ENCODE assay signal across 1 cellular context in the genomic region with DNA sequence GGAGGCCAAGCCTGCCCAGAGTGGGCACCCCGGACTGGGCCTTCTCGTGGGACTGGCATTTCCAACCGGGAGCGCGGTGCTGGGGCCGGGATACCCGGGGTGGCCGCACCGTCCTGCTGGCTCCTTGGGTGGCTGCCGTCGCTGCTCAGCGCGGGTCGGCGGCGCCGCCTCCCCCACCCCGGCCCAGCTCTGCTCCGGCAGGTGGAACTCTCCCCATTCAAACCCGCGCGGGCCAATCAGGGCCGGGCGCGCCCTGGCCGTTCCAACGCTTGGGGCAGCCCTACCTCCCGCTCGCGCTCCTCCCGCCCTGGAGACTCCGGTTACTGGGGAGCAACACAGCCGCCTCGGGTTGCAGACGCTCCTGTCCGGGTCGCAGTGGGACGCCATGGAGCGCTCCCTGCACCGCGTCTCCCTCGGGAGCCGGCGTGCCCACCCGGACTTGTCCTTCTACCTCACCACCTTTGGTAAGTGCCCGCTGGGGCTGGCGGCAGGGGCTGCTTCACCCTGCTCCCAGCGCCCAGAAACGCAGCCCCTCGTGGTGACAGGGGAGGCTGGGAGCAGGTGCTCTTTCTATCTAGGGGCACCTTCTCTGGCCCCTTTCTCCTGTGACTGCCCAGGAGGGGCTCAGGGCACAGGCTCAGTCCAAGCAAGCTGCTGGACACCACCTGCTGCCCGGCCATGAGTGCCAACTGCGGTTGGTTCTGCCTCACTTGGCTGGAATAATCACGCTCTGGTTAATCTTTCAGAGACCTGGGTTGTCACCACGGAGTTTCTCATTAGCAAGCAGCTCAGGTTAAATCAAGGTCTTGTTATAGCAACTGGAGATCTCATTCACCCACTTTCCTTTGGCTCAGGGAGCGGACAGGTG.
TF ChIP-seq lines count a peak whose summit lies in the region.

A gene (plus strand): TSS at position 310 of the 868 bp plus-strand sequence. CDS start 76 bp downstream, at position 386.

TF ChIP-seq in HepG2, 621 proteins besides CTCF, POLR2A, EP300 and RAD21 (continued from another document and continues in another):
- TF ChIP-seq, protein P1, sequence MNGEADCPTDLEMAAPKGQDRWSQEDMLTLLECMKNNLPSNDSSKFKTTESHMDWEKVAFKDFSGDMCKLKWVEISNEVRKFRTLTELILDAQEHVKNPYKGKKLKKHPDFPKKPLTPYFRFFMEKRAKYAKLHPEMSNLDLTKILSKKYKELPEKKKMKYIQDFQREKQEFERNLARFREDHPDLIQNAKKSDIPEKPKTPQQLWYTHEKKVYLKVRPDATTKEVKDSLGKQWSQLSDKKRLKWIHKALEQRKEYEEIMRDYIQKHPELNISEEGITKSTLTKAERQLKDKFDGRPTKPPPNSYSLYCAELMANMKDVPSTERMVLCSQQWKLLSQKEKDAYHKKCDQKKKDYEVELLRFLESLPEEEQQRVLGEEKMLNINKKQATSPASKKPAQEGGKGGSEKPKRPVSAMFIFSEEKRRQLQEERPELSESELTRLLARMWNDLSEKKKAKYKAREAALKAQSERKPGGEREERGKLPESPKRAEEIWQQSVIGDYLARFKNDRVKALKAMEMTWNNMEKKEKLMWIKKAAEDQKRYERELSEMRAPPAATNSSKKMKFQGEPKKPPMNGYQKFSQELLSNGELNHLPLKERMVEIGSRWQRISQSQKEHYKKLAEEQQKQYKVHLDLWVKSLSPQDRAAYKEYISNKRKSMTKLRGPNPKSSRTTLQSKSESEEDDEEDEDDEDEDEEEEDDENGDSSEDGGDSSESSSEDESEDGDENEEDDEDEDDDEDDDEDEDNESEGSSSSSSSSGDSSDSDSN (CRISPR knock-in tag; IDR thresholded peaks at IDR 0.05) = peak; percentile 81
- no peak for TF ChIP-seq MAFG (CRISPR knock-in tag; IDR thresholded peaks at IDR 0.05)
- TF ChIP-seq HIVEP1 (CRISPR knock-in tag; IDR thresholded peaks at IDR 0.05) = peak; percentile 69; the same call in 1 of the 2 replicates
- peak; percentile 84; the same call in 1 of the 2 replicates for TF ChIP-seq ZNF343 (CRISPR knock-in tag; IDR thresholded peaks at IDR 0.05)
- peak; percentile 29; the same call in 1 of the 2 replicates for TF ChIP-seq HNF4G (IDR thresholded peaks at IDR 0.05; ENCODE audit: borderline replicate concordance, low read depth, low read length)
- TF ChIP-seq HNF4G (CRISPR knock-in tag; IDR thresholded peaks at IDR 0.05; ENCODE audit: borderline replicate concordance, low read depth) = no peak
- TF ChIP-seq SNAI1 (CRISPR knock-in tag; IDR thresholded peaks at IDR 0.05; ENCODE audit: borderline replicate concordance) = peak; percentile 89
- 0 out of 2 replicates have a peak, but pooled peaks have one; percentile 28 for TF ChIP-seq ZFAT (CRISPR knock-in tag; conservative IDR thresholded peaks at IDR 0.05)
- TF ChIP-seq, protein P2, sequence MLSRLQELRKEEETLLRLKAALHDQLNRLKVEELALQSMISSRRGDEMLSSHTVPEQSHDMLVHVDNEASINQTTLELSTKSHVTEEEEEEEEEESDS (CRISPR knock-in tag; IDR thresholded peaks at IDR 0.05; ENCODE audit: borderline replicate concordance) = no peak
- peak; percentile 45; the same call in 1 of the 2 replicates for TF ChIP-seq ZNF788 (CRISPR knock-in tag; IDR thresholded peaks at IDR 0.05; ENCODE audit: borderline replicate concordance)
- peak; percentile 61 for TF ChIP-seq ZNF501 (CRISPR knock-in tag; IDR thresholded peaks at IDR 0.05)
- no peak for TF ChIP-seq MTF1 (CRISPR knock-in tag; IDR thresholded peaks at IDR 0.05)
- no peak for TF ChIP-seq ZNF773 (CRISPR knock-in tag; IDR thresholded peaks at IDR 0.05; ENCODE audit: borderline replicate concordance)
- TF ChIP-seq PHF21A (CRISPR knock-in tag; IDR thresholded peaks at IDR 0.05) = peak; percentile 70; the same call in 1 of the 2 replicates
- TF ChIP-seq HNRNPK (IDR thresholded peaks at IDR 0.05; ENCODE audit: low read depth, low read length, poor library complexity, severe bottlenecking) = peak; percentile 29
- no peak for TF ChIP-seq CREM (IDR thresholded peaks at IDR 0.05)
- no peak for TF ChIP-seq CREM (CRISPR knock-in tag; IDR thresholded peaks at IDR 0.05)
- peak; percentile 82 for TF ChIP-seq NFYC (CRISPR knock-in tag; IDR thresholded peaks at IDR 0.05)
- no peak for TF ChIP-seq TCF7 (IDR thresholded peaks at IDR 0.05; ENCODE audit: low read depth)
- TF ChIP-seq KDM3A (CRISPR knock-in tag; IDR thresholded peaks at IDR 0.05; ENCODE audit: low read depth) = no peak; the same call in 1 of the 2 replicates
- TF ChIP-seq, protein P3, sequence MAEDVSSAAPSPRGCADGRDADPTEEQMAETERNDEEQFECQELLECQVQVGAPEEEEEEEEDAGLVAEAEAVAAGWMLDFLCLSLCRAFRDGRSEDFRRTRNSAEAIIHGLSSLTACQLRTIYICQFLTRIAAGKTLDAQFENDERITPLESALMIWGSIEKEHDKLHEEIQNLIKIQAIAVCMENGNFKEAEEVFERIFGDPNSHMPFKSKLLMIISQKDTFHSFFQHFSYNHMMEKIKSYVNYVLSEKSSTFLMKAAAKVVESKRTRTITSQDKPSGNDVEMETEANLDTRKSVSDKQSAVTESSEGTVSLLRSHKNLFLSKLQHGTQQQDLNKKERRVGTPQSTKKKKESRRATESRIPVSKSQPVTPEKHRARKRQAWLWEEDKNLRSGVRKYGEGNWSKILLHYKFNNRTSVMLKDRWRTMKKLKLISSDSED (CRISPR knock-in tag; IDR thresholded peaks at IDR 0.05) = no peak
- TF ChIP-seq GFI1 (CRISPR knock-in tag; IDR thresholded peaks at IDR 0.05; ENCODE audit: borderline replicate concordance) = peak; percentile 80
- TF ChIP-seq ZSCAN9 (CRISPR knock-in tag; IDR thresholded peaks at IDR 0.05; ENCODE audit: borderline replicate concordance) = 0 out of 2 replicates have a peak, but pooled peaks have one; percentile 20
- TF ChIP-seq, protein P4, sequence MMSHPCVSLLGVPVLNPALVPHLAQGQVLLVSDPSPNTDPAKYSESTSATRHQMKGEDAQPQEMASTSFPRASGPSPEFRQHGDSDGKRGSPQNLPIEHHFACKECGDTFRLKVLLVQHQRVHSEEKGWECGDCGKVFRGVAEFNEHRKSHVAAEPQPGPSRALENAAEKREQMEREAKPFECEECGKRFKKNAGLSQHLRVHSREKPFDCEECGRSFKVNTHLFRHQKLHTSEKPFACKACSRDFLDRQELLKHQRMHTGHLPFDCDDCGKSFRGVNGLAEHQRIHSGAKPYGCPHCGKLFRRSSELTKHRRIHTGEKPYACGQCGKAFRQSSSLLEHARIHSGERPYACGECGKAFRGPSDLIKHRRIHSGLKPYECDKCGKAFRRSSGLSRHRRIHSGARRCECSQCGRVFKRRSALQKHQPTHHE (CRISPR knock-in tag; IDR thresholded peaks at IDR 0.05; ENCODE audit: borderline replicate concordance) = 0 out of 2 replicates have a peak, but pooled peaks have one; percentile 77
- TF ChIP-seq TBX2 (CRISPR knock-in tag; IDR thresholded peaks at IDR 0.05; ENCODE audit: borderline replicate concordance) = peak; percentile 39; the same call in 1 of the 2 replicates
- no peak for TF ChIP-seq ZNF703 (CRISPR knock-in tag; IDR thresholded peaks at IDR 0.05; ENCODE audit: borderline replicate concordance)
- TF ChIP-seq, protein P5, sequence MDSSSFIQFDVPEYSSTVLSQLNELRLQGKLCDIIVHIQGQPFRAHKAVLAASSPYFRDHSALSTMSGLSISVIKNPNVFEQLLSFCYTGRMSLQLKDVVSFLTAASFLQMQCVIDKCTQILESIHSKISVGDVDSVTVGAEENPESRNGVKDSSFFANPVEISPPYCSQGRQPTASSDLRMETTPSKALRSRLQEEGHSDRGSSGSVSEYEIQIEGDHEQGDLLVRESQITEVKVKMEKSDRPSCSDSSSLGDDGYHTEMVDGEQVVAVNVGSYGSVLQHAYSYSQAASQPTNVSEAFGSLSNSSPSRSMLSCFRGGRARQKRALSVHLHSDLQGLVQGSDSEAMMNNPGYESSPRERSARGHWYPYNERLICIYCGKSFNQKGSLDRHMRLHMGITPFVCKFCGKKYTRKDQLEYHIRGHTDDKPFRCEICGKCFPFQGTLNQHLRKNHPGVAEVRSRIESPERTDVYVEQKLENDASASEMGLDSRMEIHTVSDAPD (CRISPR knock-in tag; IDR thresholded peaks at IDR 0.05) = no peak
- TF ChIP-seq, protein P6, sequence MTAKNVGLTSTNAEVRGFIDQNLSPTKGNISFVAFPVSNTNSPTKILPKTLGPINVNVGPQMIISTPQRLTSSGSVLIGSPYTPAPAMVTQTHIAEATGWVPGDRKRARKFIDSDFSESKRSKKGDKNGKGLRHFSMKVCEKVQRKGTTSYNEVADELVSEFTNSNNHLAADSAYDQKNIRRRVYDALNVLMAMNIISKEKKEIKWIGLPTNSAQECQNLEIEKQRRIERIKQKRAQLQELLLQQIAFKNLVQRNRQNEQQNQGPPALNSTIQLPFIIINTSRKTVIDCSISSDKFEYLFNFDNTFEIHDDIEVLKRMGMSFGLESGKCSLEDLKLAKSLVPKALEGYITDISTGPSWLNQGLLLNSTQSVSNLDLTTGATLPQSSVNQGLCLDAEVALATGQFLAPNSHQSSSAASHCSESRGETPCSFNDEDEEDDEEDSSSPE (CRISPR knock-in tag; IDR thresholded peaks at IDR 0.05) = peak; percentile 96
- TF ChIP-seq, protein P7, sequence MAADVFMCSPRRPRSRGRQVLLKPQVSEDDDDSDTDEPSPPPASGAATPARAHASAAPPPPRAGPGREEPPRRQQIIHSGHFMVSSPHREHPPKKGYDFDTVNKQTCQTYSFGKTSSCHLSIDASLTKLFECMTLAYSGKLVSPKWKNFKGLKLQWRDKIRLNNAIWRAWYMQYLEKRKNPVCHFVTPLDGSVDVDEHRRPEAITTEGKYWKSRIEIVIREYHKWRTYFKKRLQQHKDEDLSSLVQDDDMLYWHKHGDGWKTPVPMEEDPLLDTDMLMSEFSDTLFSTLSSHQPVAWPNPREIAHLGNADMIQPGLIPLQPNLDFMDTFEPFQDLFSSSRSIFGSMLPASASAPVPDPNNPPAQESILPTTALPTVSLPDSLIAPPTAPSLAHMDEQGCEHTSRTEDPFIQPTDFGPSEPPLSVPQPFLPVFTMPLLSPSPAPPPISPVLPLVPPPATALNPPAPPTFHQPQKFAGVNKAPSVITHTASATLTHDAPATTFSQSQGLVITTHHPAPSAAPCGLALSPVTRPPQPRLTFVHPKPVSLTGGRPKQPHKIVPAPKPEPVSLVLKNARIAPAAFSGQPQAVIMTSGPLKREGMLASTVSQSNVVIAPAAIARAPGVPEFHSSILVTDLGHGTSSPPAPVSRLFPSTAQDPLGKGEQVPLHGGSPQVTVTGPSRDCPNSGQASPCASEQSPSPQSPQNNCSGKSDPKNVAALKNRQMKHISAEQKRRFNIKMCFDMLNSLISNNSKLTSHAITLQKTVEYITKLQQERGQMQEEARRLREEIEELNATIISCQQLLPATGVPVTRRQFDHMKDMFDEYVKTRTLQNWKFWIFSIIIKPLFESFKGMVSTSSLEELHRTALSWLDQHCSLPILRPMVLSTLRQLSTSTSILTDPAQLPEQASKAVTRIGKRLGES (CRISPR knock-in tag; IDR thresholded peaks at IDR 0.05; ENCODE audit: borderline replicate concordance) = no peak
- TF ChIP-seq ZNF431 (CRISPR knock-in tag; IDR thresholded peaks at IDR 0.05; ENCODE audit: borderline replicate concordance, low read depth) = no peak
- TF ChIP-seq SP5 (CRISPR knock-in tag; IDR thresholded peaks at IDR 0.05; ENCODE audit: borderline replicate concordance, low read depth) = no peak
- TF ChIP-seq, protein P8, sequence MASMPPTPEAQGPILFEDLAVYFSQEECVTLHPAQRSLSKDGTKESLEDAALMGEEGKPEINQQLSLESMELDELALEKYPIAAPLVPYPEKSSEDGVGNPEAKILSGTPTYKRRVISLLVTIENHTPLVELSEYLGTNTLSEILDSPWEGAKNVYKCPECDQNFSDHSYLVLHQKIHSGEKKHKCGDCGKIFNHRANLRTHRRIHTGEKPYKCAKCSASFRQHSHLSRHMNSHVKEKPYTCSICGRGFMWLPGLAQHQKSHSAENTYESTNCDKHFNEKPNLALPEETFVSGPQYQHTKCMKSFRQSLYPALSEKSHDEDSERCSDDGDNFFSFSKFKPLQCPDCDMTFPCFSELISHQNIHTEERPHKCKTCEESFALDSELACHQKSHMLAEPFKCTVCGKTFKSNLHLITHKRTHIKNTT (CRISPR knock-in tag; IDR thresholded peaks at IDR 0.05) = no peak
- TF ChIP-seq, protein P9, sequence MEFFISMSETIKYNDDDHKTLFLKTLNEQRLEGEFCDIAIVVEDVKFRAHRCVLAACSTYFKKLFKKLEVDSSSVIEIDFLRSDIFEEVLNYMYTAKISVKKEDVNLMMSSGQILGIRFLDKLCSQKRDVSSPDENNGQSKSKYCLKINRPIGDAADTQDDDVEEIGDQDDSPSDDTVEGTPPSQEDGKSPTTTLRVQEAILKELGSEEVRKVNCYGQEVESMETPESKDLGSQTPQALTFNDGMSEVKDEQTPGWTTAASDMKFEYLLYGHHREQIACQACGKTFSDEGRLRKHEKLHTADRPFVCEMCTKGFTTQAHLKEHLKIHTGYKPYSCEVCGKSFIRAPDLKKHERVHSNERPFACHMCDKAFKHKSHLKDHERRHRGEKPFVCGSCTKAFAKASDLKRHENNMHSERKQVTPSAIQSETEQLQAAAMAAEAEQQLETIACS (CRISPR knock-in tag; IDR thresholded peaks at IDR 0.05) = peak; percentile 24; the same call in 1 of the 2 replicates
- no peak for TF ChIP-seq ZNF569 (CRISPR knock-in tag; IDR thresholded peaks at IDR 0.05; ENCODE audit: borderline replicate concordance)
- TF ChIP-seq GZF1 (CRISPR knock-in tag; IDR thresholded peaks at IDR 0.05) = no peak
- TF ChIP-seq, protein P10, sequence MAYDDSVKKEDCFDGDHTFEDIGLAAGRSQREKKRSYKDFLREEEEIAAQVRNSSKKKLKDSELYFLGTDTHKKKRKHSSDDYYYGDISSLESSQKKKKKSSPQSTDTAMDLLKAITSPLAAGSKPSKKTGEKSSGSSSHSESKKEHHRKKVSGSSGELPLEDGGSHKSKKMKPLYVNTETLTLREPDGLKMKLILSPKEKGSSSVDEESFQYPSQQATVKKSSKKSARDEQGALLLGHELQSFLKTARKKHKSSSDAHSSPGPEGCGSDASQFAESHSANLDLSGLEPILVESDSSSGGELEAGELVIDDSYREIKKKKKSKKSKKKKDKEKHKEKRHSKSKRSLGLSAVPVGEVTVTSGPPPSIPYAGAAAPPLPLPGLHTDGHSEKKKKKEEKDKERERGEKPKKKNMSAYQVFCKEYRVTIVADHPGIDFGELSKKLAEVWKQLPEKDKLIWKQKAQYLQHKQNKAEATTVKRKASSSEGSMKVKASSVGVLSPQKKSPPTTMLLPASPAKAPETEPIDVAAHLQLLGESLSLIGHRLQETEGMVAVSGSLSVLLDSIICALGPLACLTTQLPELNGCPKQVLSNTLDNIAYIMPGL (CRISPR knock-in tag; IDR thresholded peaks at IDR 0.05; ENCODE audit: borderline replicate concordance in 1 of 2, low read depth in 1 of 2) = peak in 1 of 2 experiments; percentile 80; a peak in 3 of 4 replicates
- peak; percentile 83; the same call in 1 of the 2 replicates for TF ChIP-seq ZNF607 (CRISPR knock-in tag; IDR thresholded peaks at IDR 0.05; ENCODE audit: borderline replicate concordance)
- peak; percentile 34; the same call in 1 of the 3 replicates for TF ChIP-seq MXI1 (IDR thresholded peaks at IDR 0.05; ENCODE audit: borderline replicate concordance, low read depth, low read length)
- TF ChIP-seq SP2 (CRISPR knock-in tag; IDR thresholded peaks at IDR 0.05) = peak; percentile 42
- no peak for TF ChIP-seq ZBTB42 (CRISPR knock-in tag; IDR thresholded peaks at IDR 0.05)
- TF ChIP-seq CBFB (CRISPR knock-in tag; IDR thresholded peaks at IDR 0.05) = peak; percentile 41; the same call in 1 of the 2 replicates
- TF ChIP-seq, protein P11, sequence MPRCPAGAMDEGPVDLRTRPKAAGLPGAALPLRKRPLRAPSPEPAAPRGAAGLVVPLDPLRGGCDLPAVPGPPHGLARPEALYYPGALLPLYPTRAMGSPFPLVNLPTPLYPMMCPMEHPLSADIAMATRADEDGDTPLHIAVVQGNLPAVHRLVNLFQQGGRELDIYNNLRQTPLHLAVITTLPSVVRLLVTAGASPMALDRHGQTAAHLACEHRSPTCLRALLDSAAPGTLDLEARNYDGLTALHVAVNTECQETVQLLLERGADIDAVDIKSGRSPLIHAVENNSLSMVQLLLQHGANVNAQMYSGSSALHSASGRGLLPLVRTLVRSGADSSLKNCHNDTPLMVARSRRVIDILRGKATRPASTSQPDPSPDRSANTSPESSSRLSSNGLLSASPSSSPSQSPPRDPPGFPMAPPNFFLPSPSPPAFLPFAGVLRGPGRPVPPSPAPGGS (CRISPR knock-in tag; IDR thresholded peaks at IDR 0.05) = peak; percentile 65; the same call in 1 of the 2 replicates
